ENCODE assay signal across 14 cellular contexts in genomic region chr1:113941245-113941559, GRCh38. TPM values are rescaled to one million over a fixed set of nuclear protein-coding genes. Genes with fewer than 3 reads are reported as not detected.
DNase-seq lines count a peak whose midpoint lies in the region; ATAC-seq and TF ChIP-seq lines count a peak whose summit lies in the region.
"Had no signal": no experiment of that assay in that cellular context is flagged by ENCODE, and none has a peak within 500 bp of the region (broad histone marks: within the 10 kb centered on the region; RNA-seq: fewer than 3 reads in every experiment).

No MANE protein-coding gene starts in this region.

- TF ChIP-seq CTCF in NB4 (IDR thresholded peaks at IDR 0.05; ENCODE audit: low read depth, low read length) (no peak), breast epithelium (IDR thresholded peaks at IDR 0.05) (no peak)

- no peaks in the 10 kb centered on the region for H3K9me3 Mint-ChIP-seq in activated T-cell treated with anti-CD3 and anti-CD28 coated beads, Interleukin-2, amount 50 U/mL, for 24 hours
- H3K9me3 Mint-ChIP-seq in activated naive CD8-positive, alpha-beta T cell treated with anti-CD3 and anti-CD28 coated beads, Interleukin-2, amount 50 U/mL, for 24 hours, result no peaks in the 10 kb centered on the region
- no peaks in the 10 kb centered on the region for H3K9me3 Mint-ChIP-seq in stimulated activated effector memory CD8-positive, alpha-beta T cell treated with anti-CD3 and anti-CD28 coated beads, Interleukin-12 subunit alpha, Interleukin-12 subunit beta, amount 100 ng/mL, for 72 hours

- H3K27ac ChIP-seq in breast epithelium, result no peak overlapping the region

- H3K4me1 Mint-ChIP-seq in activated T-cell treated with anti-CD3 and anti-CD28 coated beads, Interleukin-2, amount 50 U/mL, for 24 hours (ENCODE audit: low read depth), result peaks cover 79% of the 10 kb centered on the region
- peaks cover 80% of the 10 kb centered on the region for H3K4me1 Mint-ChIP-seq in activated naive CD8-positive, alpha-beta T cell treated with anti-CD3 and anti-CD28 coated beads, Interleukin-2, amount 50 U/mL, for 24 hours
- peaks cover 64% of the 10 kb centered on the region for H3K4me1 Mint-ChIP-seq in stimulated activated effector memory CD8-positive, alpha-beta T cell treated with anti-CD3 and anti-CD28 coated beads, Interleukin-12 subunit alpha, Interleukin-12 subunit beta, amount 100 ng/mL, for 72 hours

- H3K9me3 ChIP-seq in breast epithelium, result no peaks in the 10 kb centered on the region
- H3K9me3 ChIP-seq: Peyer's patch, testis had no signal

- H3K4me1 ChIP-seq in breast epithelium, result no peaks in the 10 kb centered on the region

- DNase-seq in activated T-cell treated with anti-CD3 and anti-CD28 coated beads, Interleukin-2, amount 50 U/mL, for 24 hours, result no peak
- no peak for DNase-seq in activated T-cell treated with anti-CD3 and anti-CD28 coated beads, Interleukin-2, amount 50 U/mL, for 48 hours
- DNase-seq in NB4 (ENCODE audit: low read depth) (peak; percentile 31), breast epithelium (ENCODE audit: low spot score in 2 of 2) (no peak)
- no peak for DNase-seq in activated naive CD8-positive, alpha-beta T cell treated with anti-CD3 and anti-CD28 coated beads, Interleukin-2, amount 50 U/mL, for 24 hours
- no peak for DNase-seq in stimulated activated effector memory CD8-positive, alpha-beta T cell treated with anti-CD3 and anti-CD28 coated beads, Interleukin-12 subunit alpha, Interleukin-12 subunit beta, amount 100 ng/mL, for 72 hours (ENCODE audit: low spot score in 2 of 2)
- DNase-seq: ACHN, hypothalamus, NCI-H187 treated with DMSO at 0.1 percent for 48 hours, NCI-H524 treated with DMSO at 0.1 percent for 48 hours, Peyer's patch, testis had no signal

- no peaks in the 10 kb centered on the region for H3K27me3 Mint-ChIP-seq in activated T-cell treated with anti-CD3 and anti-CD28 coated beads, Interleukin-2, amount 50 U/mL, for 24 hours
- H3K27me3 Mint-ChIP-seq in activated naive CD8-positive, alpha-beta T cell treated with anti-CD3 and anti-CD28 coated beads, Interleukin-2, amount 50 U/mL, for 24 hours, result no peaks in the 10 kb centered on the region

- H3K36me3 ChIP-seq in breast epithelium, result peaks cover 5% of the 10 kb centered on the region

- ATAC-seq in activated naive CD8-positive, alpha-beta T cell treated with anti-CD3 and anti-CD28 coated beads, Interleukin-2, amount 50 U/mL, for 24 hours, result no peak
- ATAC-seq in stimulated activated effector memory CD8-positive, alpha-beta T cell treated with anti-CD3 and anti-CD28 coated beads, Interleukin-12 subunit alpha, Interleukin-12 subunit beta, amount 100 ng/mL, for 72 hours, result no peak
- ATAC-seq in HG03095 (IDR thresholded peaks at IDR 0.05; ENCODE audit: unreplicated experiment) (no peak), GM21576 (IDR thresholded peaks at IDR 0.05; ENCODE audit: unreplicated experiment) (no peak)

- TF ChIP-seq POLR2A in NB4 (IDR thresholded peaks at IDR 0.05; ENCODE audit: extremely low read depth, insufficient read length) (no peak), breast epithelium (IDR thresholded peaks at IDR 0.05) (no peak)

- H3K27ac Mint-ChIP-seq in activated T-cell treated with anti-CD3 and anti-CD28 coated beads, Interleukin-2, amount 50 U/mL, for 24 hours, result peak overlapping the region; percentile 85
- peak overlapping the region; percentile 73 for H3K27ac Mint-ChIP-seq in activated naive CD8-positive, alpha-beta T cell treated with anti-CD3 and anti-CD28 coated beads, Interleukin-2, amount 50 U/mL, for 24 hours
- peak overlapping the region; percentile 54 for H3K27ac Mint-ChIP-seq in stimulated activated effector memory CD8-positive, alpha-beta T cell treated with anti-CD3 and anti-CD28 coated beads, Interleukin-12 subunit alpha, Interleukin-12 subunit beta, amount 100 ng/mL, for 72 hours

- no peaks in the 10 kb centered on the region for H3K27me3 ChIP-seq in breast epithelium
- H3K27me3 ChIP-seq: Peyer's patch, testis had no signal

- peak overlapping the region; percentile 32 for H3K4me3 ChIP-seq in NB4 (ENCODE audit: low read depth, low read length)
- no peak overlapping the region for H3K4me3 ChIP-seq in breast epithelium
- H3K4me3 ChIP-seq: Peyer's patch, testis had no signal

- peak overlapping the region; percentile 68 for H3K4me3 Mint-ChIP-seq in activated T-cell treated with anti-CD3 and anti-CD28 coated beads, Interleukin-2, amount 50 U/mL, for 24 hours
- H3K4me3 Mint-ChIP-seq in activated naive CD8-positive, alpha-beta T cell treated with anti-CD3 and anti-CD28 coated beads, Interleukin-2, amount 50 U/mL, for 24 hours, result peak overlapping the region; percentile 67
- peak overlapping the region; percentile 76 for H3K4me3 Mint-ChIP-seq in stimulated activated effector memory CD8-positive, alpha-beta T cell treated with anti-CD3 and anti-CD28 coated beads, Interleukin-12 subunit alpha, Interleukin-12 subunit beta, amount 100 ng/mL, for 72 hours

- intact Hi-C loops in breast epithelium (cut with DNase I; ENCODE audit: low total_unique reads), result no loop called here

- peaks cover 55% of the 10 kb centered on the region for H3K36me3 Mint-ChIP-seq in activated T-cell treated with anti-CD3 and anti-CD28 coated beads, Interleukin-2, amount 50 U/mL, for 24 hours (ENCODE audit: low read depth)
- H3K36me3 Mint-ChIP-seq in activated naive CD8-positive, alpha-beta T cell treated with anti-CD3 and anti-CD28 coated beads, Interleukin-2, amount 50 U/mL, for 24 hours (ENCODE audit: low read depth), result peaks cover 54% of the 10 kb centered on the region
- H3K36me3 Mint-ChIP-seq in stimulated activated effector memory CD8-positive, alpha-beta T cell treated with anti-CD3 and anti-CD28 coated beads, Interleukin-12 subunit alpha, Interleukin-12 subunit beta, amount 100 ng/mL, for 72 hours, result peaks cover 77% of the 10 kb centered on the region

RNA-seq across cellular contexts. Expression of gene HIPK1, which starts 12.1 kb away (rescaled TPM):
- total RNA-seq in breast epithelium, result 10 to 100 TPM; 46.9 to 66.2 (median 57.8) TPM

RNA-seq across cellular contexts. Expression of gene DCLRE1B, which starts 36.1 kb away (rescaled TPM):
- 1 to 10 TPM; 3.3 to 6.2 (median 3.5) TPM for total RNA-seq in breast epithelium

RNA-seq across cellular contexts. Expression of gene AP4B1, which starts 36.6 kb away (rescaled TPM):
- 10 to 100 TPM; 10.8 to 18.1 (median 14.9) TPM for total RNA-seq in breast epithelium

RNA-seq across cellular contexts. Expression of gene OLFML3, which starts 38.1 kb away (rescaled TPM):
- total RNA-seq in breast epithelium, result 100 to 1,000 TPM in 1 of 3 donors, 10 to 100 TPM in 2; 46.2 to 155 (median 51.2) TPM

RNA-seq across cellular contexts. Expression of gene BCL2L15, which starts 53.8 kb away (rescaled TPM):
- 1 to 10 TPM in 1 of 3 donors, under 1 TPM in 2; 0.44 to 1.6 (median 0.48) TPM for total RNA-seq in breast epithelium
